ENCODE assay signal across 8 cellular contexts in genomic region chr16:30371248-30371816, GRCh38. TPM values are rescaled to one million over a fixed set of nuclear protein-coding genes. Genes with fewer than 3 reads are reported as not detected.
DNase-seq lines count a peak whose midpoint lies in the region; ATAC-seq and TF ChIP-seq lines count a peak whose summit lies in the region.

No MANE protein-coding gene starts in this region.

- WGBS in right cardiac atrium: 20% methylated on average over 11 of the region's 11 CpGs
- 35% methylated on average over 10 of the region's 11 CpGs for WGBS in smooth muscle cell (ENCODE audit: low lambda C conversion rate)

- peaks cover 34% of the 10 kb centered on the region for H4K20me1 ChIP-seq in smooth muscle cell (ENCODE audit: low read depth)

- no peak for ATAC-seq in WTC11
- no peak for ATAC-seq in right cardiac atrium
- no peak for ATAC-seq in GM19328 (IDR thresholded peaks at IDR 0.05; ENCODE audit: unreplicated experiment)
- no peak for ATAC-seq in GM21528 (IDR thresholded peaks at IDR 0.05; ENCODE audit: low FRiP score, unreplicated experiment)

- peak overlapping the region; percentile 70 for H3K4me3 Mint-ChIP-seq in WTC11

- no peak for TF ChIP-seq CTCF in WTC11 (IDR thresholded peaks at IDR 0.05)
- TF ChIP-seq CTCF in smooth muscle cell (IDR thresholded peaks at IDR 0.05; ENCODE audit: borderline replicate concordance, insufficient read depth, poor library complexity, severe bottlenecking): no peak

- H3K4me1 ChIP-seq in right cardiac atrium (ENCODE audit: control insufficient read depth, insufficient read depth, low read length) (peaks cover 10% of the 10 kb centered on the region), smooth muscle cell (ENCODE audit: low read depth) (peaks cover 25% of the 10 kb centered on the region)

- CTCF ChIA-PET in WTC11 (lab: Charles Lee): interaction anchor here (0.8 to 3.9 kb wide), 20 partner anchors 12 to 316 kb away, joined by 3 to 47 read pairs (median 6); partner anchors contain the start of genes ALDOA, CD2BP2, DCTPP1 and GDPD3

- H3K27me3 Mint-ChIP-seq in WTC11 (ENCODE audit: low read depth): no peaks in the 10 kb centered on the region; the same call in 1 of the 2 replicates

- DNase-seq in WTC11 (ENCODE audit: low spot score): no peak
- DNase-seq in right cardiac atrium: no peak
- DNase-seq in smooth muscle cell (lab: John Stamatoyannopoulos, UW; ENCODE audit: unreplicated experiment): no peak
- DNase-seq in retina: no peak
- DNase-seq in NCI-H128 (lab: John Stamatoyannopoulos, UW; ENCODE audit: unreplicated experiment): no peak

- H3K36me3 Mint-ChIP-seq in WTC11: no peaks in the 10 kb centered on the region

- peak overlapping the region; percentile 57 for H3K27ac Mint-ChIP-seq in WTC11

- H3K27ac ChIP-seq in right cardiac atrium (ENCODE audit: low read length): peak overlapping the region; percentile 90
- peak overlapping the region; percentile 39 for H3K27ac ChIP-seq in smooth muscle cell (ENCODE audit: low read depth)

- no peaks in the 10 kb centered on the region for H3K9me3 ChIP-seq in right cardiac atrium (ENCODE audit: control insufficient read depth, low read length)
- no peaks in the 10 kb centered on the region for H3K9me3 ChIP-seq in smooth muscle cell (replicated peaks; ENCODE audit: low read depth)

- H3K27me3 ChIP-seq in right cardiac atrium (ENCODE audit: control insufficient read depth, insufficient read depth): no peaks in the 10 kb centered on the region
- H3K27me3 ChIP-seq in smooth muscle cell (ENCODE audit: low read depth): no peaks in the 10 kb centered on the region

- TF ChIP-seq POLR2A in GM19099 (IDR thresholded peaks at IDR 0.05; ENCODE audit: extremely low read depth, insufficient read length, low read depth): peak; percentile 69

- H3K79me2 ChIP-seq in smooth muscle cell (ENCODE audit: low read depth): peaks cover 35% of the 10 kb centered on the region

- peaks cover 4% of the 10 kb centered on the region for H3F3A ChIP-seq in smooth muscle cell (ENCODE audit: low read depth)

- H3K36me3 ChIP-seq in smooth muscle cell (ENCODE audit: low read depth): no peaks in the 10 kb centered on the region

- POLR2A ChIA-PET in WTC11 (lab: Charles Lee): interaction anchor here (0.6 to 1.4 kb wide), 9 partner anchors 16 to 691 kb away, joined by 3 to 13 read pairs (median 3); partner anchors contain the start of genes CD2BP2, DCTPP1 and ZNF48

- peak overlapping the region; percentile 30 for H3K4me3 ChIP-seq in right cardiac atrium (ENCODE audit: low read length)
- H3K4me3 ChIP-seq in smooth muscle cell: peak overlapping the region; percentile 38

- H3K9me3 Mint-ChIP-seq in WTC11: no peaks in the 10 kb centered on the region

- intact Hi-C loops in right cardiac atrium (cut with DNase I): no loop called here

- peak overlapping the region; percentile 4 for H2AFZ ChIP-seq in smooth muscle cell (ENCODE audit: low read depth)

- peaks cover 40% of the 10 kb centered on the region for H3K4me1 Mint-ChIP-seq in WTC11

- H3K9ac ChIP-seq in smooth muscle cell (ENCODE audit: low read depth): peak overlapping the region; percentile 21

- H3K4me2 ChIP-seq in smooth muscle cell: peak overlapping the region; percentile 81

TF ChIP-seq in WTC11, 78 proteins besides CTCF, POLR2A, EP300 and RAD21:
- TF ChIP-seq JUN (CRISPR knock-in tag; IDR thresholded peaks at IDR 0.05): no peak
- no peak for TF ChIP-seq CREM (CRISPR knock-in tag; IDR thresholded peaks at IDR 0.05)
- TF ChIP-seq, protein P1, sequence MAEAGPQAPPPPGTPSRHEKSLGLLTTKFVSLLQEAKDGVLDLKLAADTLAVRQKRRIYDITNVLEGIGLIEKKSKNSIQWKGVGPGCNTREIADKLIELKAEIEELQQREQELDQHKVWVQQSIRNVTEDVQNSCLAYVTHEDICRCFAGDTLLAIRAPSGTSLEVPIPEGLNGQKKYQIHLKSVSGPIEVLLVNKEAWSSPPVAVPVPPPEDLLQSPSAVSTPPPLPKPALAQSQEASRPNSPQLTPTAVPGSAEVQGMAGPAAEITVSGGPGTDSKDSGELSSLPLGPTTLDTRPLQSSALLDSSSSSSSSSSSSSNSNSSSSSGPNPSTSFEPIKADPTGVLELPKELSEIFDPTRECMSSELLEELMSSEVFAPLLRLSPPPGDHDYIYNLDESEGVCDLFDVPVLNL (CRISPR knock-in tag; IDR thresholded peaks at IDR 0.05; ENCODE audit: borderline replicate concordance, low read depth): no peak
- TF ChIP-seq, protein P2, sequence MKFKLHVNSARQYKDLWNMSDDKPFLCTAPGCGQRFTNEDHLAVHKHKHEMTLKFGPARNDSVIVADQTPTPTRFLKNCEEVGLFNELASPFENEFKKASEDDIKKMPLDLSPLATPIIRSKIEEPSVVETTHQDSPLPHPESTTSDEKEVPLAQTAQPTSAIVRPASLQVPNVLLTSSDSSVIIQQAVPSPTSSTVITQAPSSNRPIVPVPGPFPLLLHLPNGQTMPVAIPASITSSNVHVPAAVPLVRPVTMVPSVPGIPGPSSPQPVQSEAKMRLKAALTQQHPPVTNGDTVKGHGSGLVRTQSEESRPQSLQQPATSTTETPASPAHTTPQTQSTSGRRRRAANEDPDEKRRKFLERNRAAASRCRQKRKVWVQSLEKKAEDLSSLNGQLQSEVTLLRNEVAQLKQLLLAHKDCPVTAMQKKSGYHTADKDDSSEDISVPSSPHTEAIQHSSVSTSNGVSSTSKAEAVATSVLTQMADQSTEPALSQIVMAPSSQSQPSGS (CRISPR knock-in tag; IDR thresholded peaks at IDR 0.05; ENCODE audit: borderline replicate concordance, low read depth): no peak
- no peak for TF ChIP-seq SP1 (CRISPR knock-in tag; conservative IDR thresholded peaks at IDR 0.05)
- no peak for TF ChIP-seq MYBL2 (CRISPR knock-in tag; IDR thresholded peaks at IDR 0.05)
- TF ChIP-seq ATF3 (CRISPR knock-in tag; conservative IDR thresholded peaks at IDR 0.05): no peak
- TF ChIP-seq ZNF263 (CRISPR knock-in tag; IDR thresholded peaks at IDR 0.05; ENCODE audit: low read depth): no peak
- TF ChIP-seq, protein P3, sequence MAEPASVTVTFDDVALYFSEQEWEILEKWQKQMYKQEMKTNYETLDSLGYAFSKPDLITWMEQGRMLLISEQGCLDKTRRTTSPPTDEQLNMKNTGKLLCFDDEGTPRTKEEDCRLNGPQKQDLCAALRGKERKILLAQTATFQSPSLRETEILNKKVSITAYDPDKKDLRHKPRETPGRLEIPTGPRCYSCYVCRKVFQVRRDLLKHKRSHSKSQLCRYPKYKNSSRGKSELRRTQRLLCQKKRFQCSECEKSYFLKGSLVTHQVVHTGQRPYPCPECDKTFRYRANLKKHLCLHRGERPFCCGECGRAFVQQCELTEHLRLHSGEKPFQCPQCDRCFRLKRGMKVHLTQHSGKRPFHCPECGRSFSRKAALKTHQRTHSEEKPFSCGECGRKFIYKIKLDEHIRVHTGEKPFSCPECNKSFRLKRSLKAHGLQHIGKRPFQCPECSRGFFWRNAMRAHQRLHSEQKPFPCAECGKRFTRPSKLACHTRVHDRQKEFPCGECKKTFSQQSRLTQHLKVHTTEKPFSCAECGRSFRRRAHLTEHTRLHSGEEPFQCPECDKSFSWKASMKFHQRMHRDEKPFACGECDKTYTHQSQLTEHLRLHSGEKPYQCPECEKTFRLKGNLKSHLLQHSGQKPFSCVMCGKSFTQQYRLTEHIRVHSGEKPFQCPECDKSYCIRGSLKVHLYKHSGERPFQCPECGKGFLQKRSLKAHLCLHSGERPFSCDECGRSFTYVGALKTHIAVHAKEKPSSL (CRISPR knock-in tag; conservative IDR thresholded peaks at IDR 0.05): no peak

RNA-seq across cellular contexts. Expression of gene TBC1D10B, which starts 1.0 kb away (rescaled TPM):
- 33.4 to 40.5 TPM (median 34.6 TPM) in 3 replicates for total RNA-seq in WTC11 (2021)
- 10 to 100 TPM; 23.4 to 27.7 (median 25.4) TPM for total RNA-seq in right cardiac atrium
- polyA plus RNA-seq in right cardiac atrium: 19.1 TPM
- total RNA-seq in smooth muscle cell: 12.7 and 17.7 TPM in 2 replicates
- 37.1 and 37.4 TPM in 2 replicates for polyA plus RNA-seq in smooth muscle cell

RNA-seq across cellular contexts. Expression of gene MYL11, which starts 3.3 kb away (rescaled TPM):
- total RNA-seq in WTC11 (2021): 0.80 to 1.3 TPM (median 0.85 TPM) in 3 replicates
- under 1 TPM in 2 of 4 donors, not detected in 2; 0.35 to 0.94 TPM for total RNA-seq in right cardiac atrium
- 0.86 TPM for polyA plus RNA-seq in right cardiac atrium
- total RNA-seq in smooth muscle cell: not detected in 2 replicates
- polyA plus RNA-seq in smooth muscle cell: 3.6 and 8.2 TPM in 2 replicates

RNA-seq across cellular contexts. Expression of gene SEPTIN1, which starts 11.0 kb away (rescaled TPM):
- 2.3 to 2.7 TPM (median 2.6 TPM) in 3 replicates for total RNA-seq in WTC11 (2021)
- total RNA-seq in right cardiac atrium: 1 to 10 TPM; 1.1 to 3.6 (median 2.7) TPM
- 1.6 TPM for polyA plus RNA-seq in right cardiac atrium
- total RNA-seq in smooth muscle cell: 0.27 TPM in 1 of 2 replicates, not detected in the other
- polyA plus RNA-seq in smooth muscle cell: 2.8 and 3.7 TPM in 2 replicates

RNA-seq across cellular contexts. Expression of gene CD2BP2, which starts 16.2 kb away (rescaled TPM):
- total RNA-seq in WTC11 (2021) (51.0 to 56.6 TPM (median 51.1 TPM) in 3 replicates), right cardiac atrium (10 to 100 TPM; 43.0 to 50.9 (median 45.1) TPM), smooth muscle cell (30.3 and 33.3 TPM in 2 replicates)
- polyA plus RNA-seq in right cardiac atrium (31.8 TPM), smooth muscle cell (42.0 and 43.5 TPM in 2 replicates)

RNA-seq across cellular contexts. Expression of gene ZNF48, which starts 23.9 kb away (rescaled TPM):
- 31.3 to 39.3 TPM (median 32.1 TPM) in 3 replicates for total RNA-seq in WTC11 (2021)
- 1 to 10 TPM; 6.2 to 8.0 (median 7.5) TPM for total RNA-seq in right cardiac atrium
- 3.6 TPM for polyA plus RNA-seq in right cardiac atrium
- total RNA-seq in smooth muscle cell: 7.7 and 9.3 TPM in 2 replicates
- polyA plus RNA-seq in smooth muscle cell: 8.0 and 10.3 TPM in 2 replicates
